ENCODE assay signal across 9 cellular contexts in genomic region chrX:67781132-67781531, GRCh38.
DNase-seq lines count a peak whose midpoint lies in the region; ATAC-seq, FAIRE-seq and TF ChIP-seq lines count a peak whose summit lies in the region.
"Had no signal": no experiment of that assay in that cellular context is flagged by ENCODE, and none has a peak within 500 bp of the region (broad histone marks: within the 10 kb centered on the region; RNA-seq: fewer than 3 reads in every experiment).

No MANE protein-coding gene starts in this region.

- peaks cover 15% of the 10 kb centered on the region for H3K4me1 ChIP-seq in KMS-11 (ENCODE audit: low read depth, poor library complexity, severe bottlenecking)
- no peaks in the 10 kb centered on the region for H3K4me1 ChIP-seq in K562 (replicated peaks in 1 of 2; ENCODE audit: control insufficient read depth in 2 of 2, insufficient read depth in 2 of 2, low read length in 2 of 2)
- peaks cover 0 to 15% (median 0%) of the 10 kb centered on the region in 6 donors for H3K4me1 ChIP-seq in spleen

- H2AFZ ChIP-seq in KMS-11 (ENCODE audit: low read depth), result peak overlapping the region; percentile 76
- H2AFZ ChIP-seq in K562 (ENCODE audit: low read depth, low read length), result no peak overlapping the region

- H3K36me3 ChIP-seq in KMS-11 (ENCODE audit: insufficient read depth), result no peaks in the 10 kb centered on the region
- no peaks in the 10 kb centered on the region for H3K36me3 ChIP-seq in K562 (ENCODE audit: control insufficient read depth, insufficient read depth, low read length)
- H3K36me3 ChIP-seq in spleen, result no peaks in the 10 kb centered on the region

- ATAC-seq in K562 (peak; percentile 38; the same call in 2 of the 3 replicates), left ventricle myocardium superior (peak; percentile 73), GM18502 (IDR thresholded peaks at IDR 0.05; ENCODE audit: poor library complexity, unreplicated experiment) (no peak), GM18520 (IDR thresholded peaks at IDR 0.05; ENCODE audit: unreplicated experiment) (no peak)

- H4K20me1 ChIP-seq in KMS-11 (ENCODE audit: insufficient read depth) (no peaks in the 10 kb centered on the region), K562 (replicated peaks; ENCODE audit: control insufficient read depth, insufficient read depth, low read length) (no peaks in the 10 kb centered on the region)

- H3K27me3 ChIP-seq in KMS-11 (ENCODE audit: insufficient read depth, low read depth) (no peaks in the 10 kb centered on the region), K562 (ENCODE audit: control insufficient read depth in 2 of 2, insufficient read depth in 2 of 2, low read length in 2 of 2) (no peaks in the 10 kb centered on the region), spleen (replicated peaks in 1 of 7) (no peaks in the 10 kb centered on the region)

- no peak for TF ChIP-seq RAD21 in K562 (CRISPR knock-in tag; conservative IDR thresholded peaks at IDR 0.05 in 1 of 2, IDR thresholded peaks at IDR 0.05 in 1 of 2)

- no peaks in the 10 kb centered on the region for H3K9me3 ChIP-seq in K562 (replicated peaks; ENCODE audit: control insufficient read depth, insufficient read depth, low read depth, low read length)
- no peaks in the 10 kb centered on the region for H3K9me3 ChIP-seq in spleen

- FAIRE-seq in K562 (lab: Jason Lieb, UNC), result no peak

- no peak for TF ChIP-seq EP300 in K562 (IDR thresholded peaks at IDR 0.05; ENCODE audit: low read length)

- DNase-seq in K562 (ENCODE audit: extremely low read depth in 1 of 4, low spot score in 3 of 4) (no peak), left ventricle myocardium superior (peak; percentile 19), spleen (no peak), MV-4-11 (lab: John Stamatoyannopoulos, UW) (no peak)
- no peak for DNase-seq in activated CD4-positive, alpha-beta T cell treated with anti-CD3 and anti-CD28 coated beads for 1 hour
- DNase-seq: NCI-H2081 treated with DMSO at 0.1 percent for 48 hours had no signal

- intact Hi-C loops in K562 (cut with micrococcal nuclease) (no loop called here), left ventricle myocardium superior (cut with micrococcal nuclease) (no loop called here), spleen (cut with DNase I; ENCODE audit: low total_unique reads) (no loop called here)

- H3K9ac ChIP-seq in KMS-11 (no peak overlapping the region), K562 (ENCODE audit: insufficient read depth in 1 of 2, low read depth in 2 of 2, low read length in 2 of 2) (no peak overlapping the region)

- TF ChIP-seq CTCF in KMS-11 (conservative IDR thresholded peaks at IDR 0.05; ENCODE audit: low read depth, low read length), result no peak
- no peak for TF ChIP-seq CTCF in K562 (IDR thresholded peaks at IDR 0.05 in 2 of 3, conservative IDR thresholded peaks at IDR 0.05 in 1 of 3; ENCODE audit: insufficient read depth in 2 of 3, low read depth in 1 of 3, low read length in 3 of 3)
- TF ChIP-seq CTCF in spleen (IDR thresholded peaks at IDR 0.05 in 8 of 11, conservative IDR thresholded peaks at IDR 0.05 in 3 of 11), result peak in 1 of 11 experiments; percentile 10

- in situ Hi-C loops in K562 (cut with MboI), result no loop called here

- H3K27ac ChIP-seq in KMS-11 (peak overlapping the region; percentile 46), K562 (ENCODE audit: extremely low read depth, low read depth, low read length) (no peak overlapping the region; the same call in 2 of the 3 replicates), spleen (peak overlapping the region in 5 of 8 donors; percentile 47 to 66 (median 52))

- H3K4me3 ChIP-seq in KMS-11 (IDR thresholded peaks at IDR 0.05; ENCODE audit: insufficient read depth, low read depth, low read length) (no peak overlapping the region), K562 (no peak overlapping the region), spleen (no peak overlapping the region)

- peak overlapping the region; percentile 14; the same call in 1 of the 2 replicates for H3K4me2 ChIP-seq in KMS-11
- no peak overlapping the region for H3K4me2 ChIP-seq in K562 (ENCODE audit: insufficient read depth, low read length)

- 3% methylated on average over 3 of the region's 3 CpGs for WGBS in K562 (ENCODE audit: insufficient coverage, low coverage, missing lambda C conversion rate)
- WGBS in spleen, 5 donors, result 0 to 40% (median 24%) methylated on average over 1 to 3 of the region's 3 CpGs

- TF ChIP-seq POLR2A in K562 (conservative IDR thresholded peaks at IDR 0.05), result no peak
- no peak for TF ChIP-seq POLR2A in spleen (IDR thresholded peaks at IDR 0.05)

- BruUV-seq in K562 (replicated peaks; lab: Mats Ljungman, UMichigan), result no TSS peak

- H3K79me2 ChIP-seq in KMS-11 (ENCODE audit: insufficient read depth, low read depth) (no peaks in the 10 kb centered on the region), K562 (ENCODE audit: control insufficient read depth, insufficient read depth, low read length) (no peaks in the 10 kb centered on the region)

- CTCF ChIA-PET in K562 (lab: Yijun Ruan, JAX; ENCODE audit: low intra/inter-chr PET ratio), result no interaction called here

- no peaks in the 10 kb centered on the region for H3K9me1 ChIP-seq in K562 (ENCODE audit: control insufficient read depth, insufficient read depth, low read length)

- POLR2A ChIA-PET in K562 (lab: Yijun Ruan, JAX), result interaction anchor here (0.6 kb wide), 1 partner anchor 18 kb away, joined by 3 read pairs; no protein-coding TSS in a partner anchor

TF ChIP-seq in K562, 482 proteins besides CTCF, POLR2A, EP300 and RAD21:
- TF ChIP-seq ZNF263 (CRISPR knock-in tag; IDR thresholded peaks at IDR 0.05; ENCODE audit: borderline replicate concordance), result no peak
- TF ChIP-seq E2F4 (CRISPR knock-in tag; IDR thresholded peaks at IDR 0.05; ENCODE audit: low read depth), result no peak
- no peak for TF ChIP-seq HES1 (IDR thresholded peaks at IDR 0.05; ENCODE audit: low read depth)
- no peak for TF ChIP-seq SIRT6 (IDR thresholded peaks at IDR 0.05; ENCODE audit: low read depth, low read length)
- no peak for TF ChIP-seq VEZF1 (CRISPR knock-in tag; IDR thresholded peaks at IDR 0.05)
- TF ChIP-seq ZNF23 (CRISPR knock-in tag; IDR thresholded peaks at IDR 0.05), result no peak
- TF ChIP-seq RFX1 (IDR thresholded peaks at IDR 0.05), result no peak
- no peak for TF ChIP-seq ZNF644 (tag; IDR thresholded peaks at IDR 0.05; ENCODE audit: low read depth)
- no peak for TF ChIP-seq HSF4 (CRISPR knock-in tag; IDR thresholded peaks at IDR 0.05; ENCODE audit: borderline replicate concordance)
- no peak for TF ChIP-seq THRA (IDR thresholded peaks at IDR 0.05)
- no peak for TF ChIP-seq SPI1 (IDR thresholded peaks at IDR 0.05; ENCODE audit: borderline replicate concordance, low read depth, low read length)
- TF ChIP-seq HEY1 (CRISPR knock-in tag; IDR thresholded peaks at IDR 0.05; ENCODE audit: borderline replicate concordance), result no peak
- no peak for TF ChIP-seq FOXP1 (CRISPR knock-in tag; IDR thresholded peaks at IDR 0.05)
TF ChIP-seq in K562: peak in this region for 0.

Comparison
In these comparisons a context has a peak if more than half of its experiments do, and no peak if none do; other contexts are left out.
1. ATAC-seq: peak in K562 (single experiment) and left ventricle myocardium superior (single experiment); none in GM18502 (single experiment) and GM18520 (single experiment).